3 cellular contexts compared by ENCODE assay signal in the genomic region with DNA sequence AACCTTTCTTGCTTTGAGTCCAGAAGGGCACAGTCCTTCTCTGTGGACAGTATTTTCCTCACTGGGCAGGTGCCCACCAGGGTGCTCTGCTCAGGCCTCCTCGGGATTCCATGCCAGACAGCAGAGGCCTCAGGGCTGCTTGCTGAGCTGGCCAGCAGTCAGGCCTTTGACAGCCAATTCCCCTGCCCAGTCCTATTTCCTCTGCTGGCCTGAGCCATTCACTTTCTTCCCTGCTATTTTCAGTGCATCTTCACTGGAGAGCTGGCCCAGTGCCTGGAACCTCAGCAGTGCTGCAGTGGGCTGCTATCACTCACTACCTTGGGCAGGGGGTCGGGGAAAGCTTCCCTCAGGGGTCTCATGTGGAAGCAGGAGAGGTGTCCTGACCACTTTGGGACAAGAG.
TF ChIP-seq lines count a peak whose summit lies in the region.

No MANE protein-coding gene starts in this region.

TF ChIP-seq in SK-N-SH treated with all-trans-retinoic acid at 6 μM for 48 hours, 23 proteins besides CTCF, POLR2A, EP300 and RAD21:
- no peak for TF ChIP-seq ZFP3 (CRISPR knock-in tag; IDR thresholded peaks at IDR 0.05)
- no peak for TF ChIP-seq TCF4 (CRISPR knock-in tag; IDR thresholded peaks at IDR 0.05; ENCODE audit: borderline replicate concordance)
- TF ChIP-seq, protein P1, sequence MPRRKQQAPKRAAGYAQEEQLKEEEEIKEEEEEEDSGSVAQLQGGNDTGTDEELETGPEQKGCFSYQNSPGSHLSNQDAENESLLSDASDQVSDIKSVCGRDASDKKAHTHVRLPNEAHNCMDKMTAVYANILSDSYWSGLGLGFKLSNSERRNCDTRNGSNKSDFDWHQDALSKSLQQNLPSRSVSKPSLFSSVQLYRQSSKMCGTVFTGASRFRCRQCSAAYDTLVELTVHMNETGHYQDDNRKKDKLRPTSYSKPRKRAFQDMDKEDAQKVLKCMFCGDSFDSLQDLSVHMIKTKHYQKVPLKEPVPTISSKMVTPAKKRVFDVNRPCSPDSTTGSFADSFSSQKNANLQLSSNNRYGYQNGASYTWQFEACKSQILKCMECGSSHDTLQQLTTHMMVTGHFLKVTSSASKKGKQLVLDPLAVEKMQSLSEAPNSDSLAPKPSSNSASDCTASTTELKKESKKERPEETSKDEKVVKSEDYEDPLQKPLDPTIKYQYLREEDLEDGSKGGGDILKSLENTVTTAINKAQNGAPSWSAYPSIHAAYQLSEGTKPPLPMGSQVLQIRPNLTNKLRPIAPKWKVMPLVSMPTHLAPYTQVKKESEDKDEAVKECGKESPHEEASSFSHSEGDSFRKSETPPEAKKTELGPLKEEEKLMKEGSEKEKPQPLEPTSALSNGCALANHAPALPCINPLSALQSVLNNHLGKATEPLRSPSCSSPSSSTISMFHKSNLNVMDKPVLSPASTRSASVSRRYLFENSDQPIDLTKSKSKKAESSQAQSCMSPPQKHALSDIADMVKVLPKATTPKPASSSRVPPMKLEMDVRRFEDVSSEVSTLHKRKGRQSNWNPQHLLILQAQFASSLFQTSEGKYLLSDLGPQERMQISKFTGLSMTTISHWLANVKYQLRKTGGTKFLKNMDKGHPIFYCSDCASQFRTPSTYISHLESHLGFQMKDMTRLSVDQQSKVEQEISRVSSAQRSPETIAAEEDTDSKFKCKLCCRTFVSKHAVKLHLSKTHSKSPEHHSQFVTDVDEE (CRISPR knock-in tag; IDR thresholded peaks at IDR 0.05) = no peak
- TF ChIP-seq ZNF8 (CRISPR knock-in tag; IDR thresholded peaks at IDR 0.05) = no peak
- TF ChIP-seq ARNTL (CRISPR knock-in tag; IDR thresholded peaks at IDR 0.05; ENCODE audit: borderline replicate concordance, low read depth) = no peak
- no peak for TF ChIP-seq RARB (CRISPR knock-in tag; IDR thresholded peaks at IDR 0.05)
- no peak for TF ChIP-seq TOX (CRISPR knock-in tag; IDR thresholded peaks at IDR 0.05; ENCODE audit: borderline replicate concordance)
TF ChIP-seq in SK-N-SH treated with all-trans-retinoic acid at 6 μM for 48 hours: peak in this region for 0.

TF ChIP-seq in SK-N-SH, 30 proteins besides CTCF, POLR2A, EP300 and RAD21:
- no peak for TF ChIP-seq YY1 (IDR thresholded peaks at IDR 0.05; ENCODE audit: low read depth)
- TF ChIP-seq RFX5 (IDR thresholded peaks at IDR 0.05; ENCODE audit: low read length) = no peak
- TF ChIP-seq, protein P2, sequence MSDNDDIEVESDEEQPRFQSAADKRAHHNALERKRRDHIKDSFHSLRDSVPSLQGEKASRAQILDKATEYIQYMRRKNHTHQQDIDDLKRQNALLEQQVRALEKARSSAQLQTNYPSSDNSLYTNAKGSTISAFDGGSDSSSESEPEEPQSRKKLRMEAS (IDR thresholded peaks at IDR 0.05; ENCODE audit: low read depth) = no peak
- no peak for TF ChIP-seq JUND (IDR thresholded peaks at IDR 0.05)
- no peak for TF ChIP-seq CHD2 (IDR thresholded peaks at IDR 0.05; ENCODE audit: low read length, partially characterized antibody)
- no peak for TF ChIP-seq POLR2AphosphoS5 (IDR thresholded peaks at IDR 0.05; ENCODE audit: low read depth, low read length)
- no peak for TF ChIP-seq FOXJ3 (CRISPR knock-in tag; IDR thresholded peaks at IDR 0.05)
TF ChIP-seq in SK-N-SH: peak in this region for 0.

TF ChIP-seq in H1, 55 proteins besides CTCF, POLR2A, EP300 and RAD21:
- TF ChIP-seq MAFK (IDR thresholded peaks at IDR 0.05; ENCODE audit: low read depth, low read length) (no peak), TEAD4 (IDR thresholded peaks at IDR 0.05; ENCODE audit: low read depth, low read length) (no peak), ZNF274 (IDR thresholded peaks at IDR 0.05; ENCODE audit: borderline replicate concordance, extremely low read depth, low read length) (no peak), YY1 (IDR thresholded peaks at IDR 0.05; ENCODE audit: low read depth, low read length) (no peak), NANOG (IDR thresholded peaks at IDR 0.05; ENCODE audit: insufficient read depth, low read depth, low read length, poor library complexity, severe bottlenecking) (no peak), SIN3A (conservative IDR thresholded peaks at IDR 0.05 in 1 of 2, IDR thresholded peaks at IDR 0.05 in 1 of 2; ENCODE audit: low read depth in 1 of 2, low read length in 2 of 2) (no peak), BACH1 (IDR thresholded peaks at IDR 0.05; ENCODE audit: low read length) (no peak), GABPA (IDR thresholded peaks at IDR 0.05; ENCODE audit: borderline replicate concordance, insufficient read depth, low read length) (no peak), RNF2 (IDR thresholded peaks at IDR 0.05; ENCODE audit: borderline replicate concordance, low read depth, low read length, missing control alignments, poor library complexity, severe bottlenecking) (no peak), BRCA1 (IDR thresholded peaks at IDR 0.05; ENCODE audit: low read depth, low read length) (no peak), KDM5A (IDR thresholded peaks at IDR 0.05; ENCODE audit: low read length) (no peak), KDM4A (IDR thresholded peaks at IDR 0.05; ENCODE audit: low read depth, low read length, severe bottlenecking) (no peak), TAF7 (optimal IDR thresholded peaks at IDR 0.05; ENCODE audit: borderline replicate concordance, low read depth, low read length) (no peak)
- TF ChIP-seq, protein P3, sequence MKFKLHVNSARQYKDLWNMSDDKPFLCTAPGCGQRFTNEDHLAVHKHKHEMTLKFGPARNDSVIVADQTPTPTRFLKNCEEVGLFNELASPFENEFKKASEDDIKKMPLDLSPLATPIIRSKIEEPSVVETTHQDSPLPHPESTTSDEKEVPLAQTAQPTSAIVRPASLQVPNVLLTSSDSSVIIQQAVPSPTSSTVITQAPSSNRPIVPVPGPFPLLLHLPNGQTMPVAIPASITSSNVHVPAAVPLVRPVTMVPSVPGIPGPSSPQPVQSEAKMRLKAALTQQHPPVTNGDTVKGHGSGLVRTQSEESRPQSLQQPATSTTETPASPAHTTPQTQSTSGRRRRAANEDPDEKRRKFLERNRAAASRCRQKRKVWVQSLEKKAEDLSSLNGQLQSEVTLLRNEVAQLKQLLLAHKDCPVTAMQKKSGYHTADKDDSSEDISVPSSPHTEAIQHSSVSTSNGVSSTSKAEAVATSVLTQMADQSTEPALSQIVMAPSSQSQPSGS (IDR thresholded peaks at IDR 0.05; ENCODE audit: low read length) = no peak
- TF ChIP-seq, protein P4, sequence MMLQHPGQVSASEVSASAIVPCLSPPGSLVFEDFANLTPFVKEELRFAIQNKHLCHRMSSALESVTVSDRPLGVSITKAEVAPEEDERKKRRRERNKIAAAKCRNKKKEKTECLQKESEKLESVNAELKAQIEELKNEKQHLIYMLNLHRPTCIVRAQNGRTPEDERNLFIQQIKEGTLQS (IDR thresholded peaks at IDR 0.05; ENCODE audit: insufficient read depth, low read depth, low read length) = no peak
